ENCODE assay signal across 15 cellular contexts in genomic region chr1:222028151-222028550, GRCh38.
DNase-seq lines count a peak whose midpoint lies in the region; ATAC-seq and TF ChIP-seq lines count a peak whose summit lies in the region.
"Had no signal": no experiment of that assay in that cellular context is flagged by ENCODE, and none has a peak within 500 bp of the region (broad histone marks: within the 10 kb centered on the region; RNA-seq: fewer than 3 reads in every experiment).

No MANE protein-coding gene starts in this region.

- no peak for TF ChIP-seq POLR2A in right lobe of liver (IDR thresholded peaks at IDR 0.05)

- TF ChIP-seq CTCF in right lobe of liver (IDR thresholded peaks at IDR 0.05) (no peak), HFFc6 (IDR thresholded peaks at IDR 0.05) (no peak)

- no CpG with 5 or more reads among the region's 3 CpGs for WGBS in right lobe of liver (ENCODE audit: insufficient coverage, low coverage, low lambda C conversion rate, missing lambda C conversion rate)

- peak; percentile 57 for DNase-seq in NCI-H748 (lab: John Stamatoyannopoulos, UW; ENCODE audit: unreplicated experiment)
- DNase-seq in NCI-H748 treated with DMSO at 0.1 percent for 48 hours (lab: John Stamatoyannopoulos, UW): no peak
- peak; percentile 46 for DNase-seq in NCI-H1694 treated with DMSO at 0.1 percent for 48 hours (lab: John Stamatoyannopoulos, UW)
- DNase-seq in NCI-H69 (lab: John Stamatoyannopoulos, UW): peak; percentile 99
- no peak for DNase-seq in right lobe of liver
- DNase-seq in HFFc6: no peak
- DNase-seq in glomerular visceral epithelial cell (ENCODE audit: extremely low spot score): no peak
- DNase-seq: C1 segment of cervical spinal cord, DMS153, GM23248, KG1, NCI-H187, NCI-H2227 treated with DMSO at 0.1 percent for 48 hours, SHP77 had no signal

- no peaks in the 10 kb centered on the region; the same call in 1 of the 2 replicates for H3K27me3 Mint-ChIP-seq in HFFc6 (ENCODE audit: insufficient read depth)

- H3K27ac Mint-ChIP-seq in HFFc6: no peak overlapping the region

- no peak overlapping the region for H3K4me3 ChIP-seq in right lobe of liver
- H3K4me3 ChIP-seq: GM23248 had no signal

- intact Hi-C loops in right lobe of liver (cut with DNase I): no loop called here

- no peaks in the 10 kb centered on the region for H3K4me1 Mint-ChIP-seq in HFFc6 (ENCODE audit: low read depth)

- peak in 2 of 4 donors; percentile 7 to 28 for ATAC-seq in right lobe of liver
- ATAC-seq: SK-N-SH treated with all-trans-retinoic acid at 6 μM for 48 hours had no signal

- H3K36me3 ChIP-seq in right lobe of liver: no peaks in the 10 kb centered on the region

- no peaks in the 10 kb centered on the region for H3K9me3 Mint-ChIP-seq in HFFc6

- peaks cover 0 to 38% (median 8%) of the 10 kb centered on the region in 4 donors for H3K4me1 ChIP-seq in right lobe of liver

- no peak overlapping the region for H3K4me3 Mint-ChIP-seq in HFFc6

- H3K9me3 ChIP-seq in right lobe of liver: no peaks in the 10 kb centered on the region

- peak overlapping the region in 2 of 3 donors; percentile 34 to 73 for H3K27ac ChIP-seq in right lobe of liver
- H3K27ac ChIP-seq: GM23248 had no signal

- H3K36me3 Mint-ChIP-seq in HFFc6 (ENCODE audit: low read depth): no peaks in the 10 kb centered on the region

- no peaks in the 10 kb centered on the region for H3K27me3 ChIP-seq in right lobe of liver

Comparison
In these comparisons a context has a peak if more than half of its experiments do, and no peak if none do; other contexts are left out.
1. DNase-seq: peak in NCI-H748 (single experiment), NCI-H1694 treated with DMSO at 0.1 percent for 48 hours (single experiment) and NCI-H69 (single experiment); none in NCI-H748 treated with DMSO at 0.1 percent for 48 hours (single experiment), right lobe of liver (0 of 3), HFFc6 (single experiment) and glomerular visceral epithelial cell (single experiment).